Comparison of ENCODE assay signal across 3 cellular contexts in the genomic region with DNA sequence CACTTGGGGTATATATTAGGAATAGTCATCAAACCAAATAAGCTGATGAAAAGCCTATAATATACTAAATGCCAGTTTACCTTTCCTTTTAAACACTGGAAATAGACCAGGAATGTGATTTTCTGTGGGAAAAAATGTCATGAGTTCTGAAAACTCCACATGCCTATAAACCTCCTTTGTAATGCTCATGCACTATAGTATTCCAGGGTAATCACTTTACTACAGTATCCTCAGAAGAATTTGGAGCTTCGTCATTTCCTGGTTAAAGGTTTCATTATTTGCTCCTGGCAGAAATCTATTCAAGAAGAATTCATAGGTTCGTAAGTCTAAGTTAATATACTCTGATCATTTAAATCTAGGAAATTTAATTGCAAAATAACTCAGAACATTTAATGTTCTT.
TF ChIP-seq lines count a peak whose summit lies in the region.

No MANE protein-coding gene starts in this region.

TF ChIP-seq in GM23338, 12 proteins besides CTCF, POLR2A, EP300 and RAD21 (continued from another document and continues in another):
- TF ChIP-seq JUNB (IDR thresholded peaks at IDR 0.05; ENCODE audit: unreplicated experiment): no peak
- TF ChIP-seq, protein P1, sequence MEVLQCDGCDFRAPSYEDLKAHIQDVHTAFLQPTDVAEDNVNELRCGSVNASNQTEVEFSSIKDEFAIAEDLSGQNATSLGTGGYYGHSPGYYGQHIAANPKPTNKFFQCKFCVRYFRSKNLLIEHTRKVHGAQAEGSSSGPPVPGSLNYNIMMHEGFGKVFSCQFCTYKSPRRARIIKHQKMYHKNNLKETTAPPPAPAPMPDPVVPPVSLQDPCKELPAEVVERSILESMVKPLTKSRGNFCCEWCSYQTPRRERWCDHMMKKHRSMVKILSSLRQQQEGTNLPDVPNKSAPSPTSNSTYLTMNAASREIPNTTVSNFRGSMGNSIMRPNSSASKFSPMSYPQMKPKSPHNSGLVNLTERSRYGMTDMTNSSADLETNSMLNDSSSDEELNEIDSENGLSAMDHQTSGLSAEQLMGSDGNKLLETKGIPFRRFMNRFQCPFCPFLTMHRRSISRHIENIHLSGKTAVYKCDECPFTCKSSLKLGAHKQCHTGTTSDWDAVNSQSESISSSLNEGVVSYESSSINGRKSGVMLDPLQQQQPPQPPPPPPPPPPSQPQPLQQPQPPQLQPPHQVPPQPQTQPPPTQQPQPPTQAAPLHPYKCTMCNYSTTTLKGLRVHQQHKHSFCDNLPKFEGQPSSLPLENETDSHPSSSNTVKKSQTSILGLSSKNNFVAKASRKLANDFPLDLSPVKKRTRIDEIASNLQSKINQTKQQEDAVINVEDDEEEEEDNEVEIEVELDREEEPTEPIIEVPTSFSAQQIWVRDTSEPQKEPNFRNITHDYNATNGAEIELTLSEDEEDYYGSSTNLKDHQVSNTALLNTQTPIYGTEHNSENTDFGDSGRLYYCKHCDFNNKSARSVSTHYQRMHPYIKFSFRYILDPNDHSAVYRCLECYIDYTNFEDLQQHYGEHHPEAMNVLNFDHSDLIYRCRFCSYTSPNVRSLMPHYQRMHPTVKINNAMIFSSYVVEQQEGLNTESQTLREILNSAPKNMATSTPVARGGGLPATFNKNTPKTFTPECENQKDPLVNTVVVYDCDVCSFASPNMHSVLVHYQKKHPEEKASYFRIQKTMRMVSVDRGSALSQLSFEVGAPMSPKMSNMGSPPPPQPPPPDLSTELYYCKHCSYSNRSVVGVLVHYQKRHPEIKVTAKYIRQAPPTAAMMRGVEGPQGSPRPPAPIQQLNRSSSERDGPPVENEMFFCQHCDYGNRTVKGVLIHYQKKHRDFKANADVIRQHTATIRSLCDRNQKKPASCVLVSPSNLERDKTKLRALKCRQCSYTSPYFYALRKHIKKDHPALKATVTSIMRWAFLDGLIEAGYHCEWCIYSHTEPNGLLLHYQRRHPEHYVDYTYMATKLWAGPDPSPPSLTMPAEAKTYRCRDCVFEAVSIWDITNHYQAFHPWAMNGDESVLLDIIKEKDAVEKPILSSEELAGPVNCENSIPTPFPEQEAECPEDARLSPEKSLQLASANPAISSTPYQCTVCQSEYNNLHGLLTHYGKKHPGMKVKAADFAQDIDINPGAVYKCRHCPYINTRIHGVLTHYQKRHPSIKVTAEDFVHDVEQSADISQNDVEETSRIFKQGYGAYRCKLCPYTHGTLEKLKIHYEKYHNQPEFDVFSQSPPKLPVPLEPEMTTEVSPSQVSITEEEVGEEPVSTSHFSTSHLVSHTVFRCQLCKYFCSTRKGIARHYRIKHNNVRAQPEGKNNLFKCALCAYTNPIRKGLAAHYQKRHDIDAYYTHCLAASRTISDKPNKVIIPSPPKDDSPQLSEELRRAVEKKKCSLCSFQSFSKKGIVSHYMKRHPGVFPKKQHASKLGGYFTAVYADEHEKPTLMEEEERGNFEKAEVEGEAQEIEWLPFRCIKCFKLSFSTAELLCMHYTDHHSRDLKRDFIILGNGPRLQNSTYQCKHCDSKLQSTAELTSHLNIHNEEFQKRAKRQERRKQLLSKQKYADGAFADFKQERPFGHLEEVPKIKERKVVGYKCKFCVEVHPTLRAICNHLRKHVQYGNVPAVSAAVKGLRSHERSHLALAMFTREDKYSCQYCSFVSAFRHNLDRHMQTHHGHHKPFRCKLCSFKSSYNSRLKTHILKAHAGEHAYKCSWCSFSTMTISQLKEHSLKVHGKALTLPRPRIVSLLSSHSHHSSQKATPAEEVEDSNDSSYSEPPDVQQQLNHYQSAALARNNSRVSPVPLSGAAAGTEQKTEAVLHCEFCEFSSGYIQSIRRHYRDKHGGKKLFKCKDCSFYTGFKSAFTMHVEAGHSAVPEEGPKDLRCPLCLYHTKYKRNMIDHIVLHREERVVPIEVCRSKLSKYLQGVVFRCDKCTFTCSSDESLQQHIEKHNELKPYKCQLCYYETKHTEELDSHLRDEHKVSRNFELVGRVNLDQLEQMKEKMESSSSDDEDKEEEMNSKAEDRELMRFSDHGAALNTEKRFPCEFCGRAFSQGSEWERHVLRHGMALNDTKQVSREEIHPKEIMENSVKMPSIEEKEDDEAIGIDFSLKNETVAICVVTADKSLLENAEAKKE (CRISPR knock-in tag; IDR thresholded peaks at IDR 0.05): no peak
- TF ChIP-seq EZH2 (IDR thresholded peaks at IDR 0.05; ENCODE audit: low read depth, unreplicated experiment): no peak

TF ChIP-seq in WTC11, 78 proteins besides CTCF, POLR2A, EP300 and RAD21 (continued from another document):
- TF ChIP-seq ZNF219 (CRISPR knock-in tag; IDR thresholded peaks at IDR 0.05; ENCODE audit: borderline replicate concordance): no peak
- TF ChIP-seq, protein P2, sequence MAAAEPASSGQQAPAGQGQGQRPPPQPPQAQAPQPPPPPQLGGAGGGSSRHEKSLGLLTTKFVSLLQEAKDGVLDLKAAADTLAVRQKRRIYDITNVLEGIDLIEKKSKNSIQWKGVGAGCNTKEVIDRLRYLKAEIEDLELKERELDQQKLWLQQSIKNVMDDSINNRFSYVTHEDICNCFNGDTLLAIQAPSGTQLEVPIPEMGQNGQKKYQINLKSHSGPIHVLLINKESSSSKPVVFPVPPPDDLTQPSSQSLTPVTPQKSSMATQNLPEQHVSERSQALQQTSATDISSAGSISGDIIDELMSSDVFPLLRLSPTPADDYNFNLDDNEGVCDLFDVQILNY (CRISPR knock-in tag; IDR thresholded peaks at IDR 0.05): no peak
- TF ChIP-seq ZNF138 (CRISPR knock-in tag; conservative IDR thresholded peaks at IDR 0.05): no peak
- TF ChIP-seq, protein P3, sequence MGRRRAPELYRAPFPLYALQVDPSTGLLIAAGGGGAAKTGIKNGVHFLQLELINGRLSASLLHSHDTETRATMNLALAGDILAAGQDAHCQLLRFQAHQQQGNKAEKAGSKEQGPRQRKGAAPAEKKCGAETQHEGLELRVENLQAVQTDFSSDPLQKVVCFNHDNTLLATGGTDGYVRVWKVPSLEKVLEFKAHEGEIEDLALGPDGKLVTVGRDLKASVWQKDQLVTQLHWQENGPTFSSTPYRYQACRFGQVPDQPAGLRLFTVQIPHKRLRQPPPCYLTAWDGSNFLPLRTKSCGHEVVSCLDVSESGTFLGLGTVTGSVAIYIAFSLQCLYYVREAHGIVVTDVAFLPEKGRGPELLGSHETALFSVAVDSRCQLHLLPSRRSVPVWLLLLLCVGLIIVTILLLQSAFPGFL (CRISPR knock-in tag; IDR thresholded peaks at IDR 0.05; ENCODE audit: borderline replicate concordance): no peak
- TF ChIP-seq TEAD4 (CRISPR knock-in tag; IDR thresholded peaks at IDR 0.05): no peak
- no peak for TF ChIP-seq EMX1 (CRISPR knock-in tag; IDR thresholded peaks at IDR 0.05)
- TF ChIP-seq ZNF671 (CRISPR knock-in tag; IDR thresholded peaks at IDR 0.05): no peak
- TF ChIP-seq, protein P4, sequence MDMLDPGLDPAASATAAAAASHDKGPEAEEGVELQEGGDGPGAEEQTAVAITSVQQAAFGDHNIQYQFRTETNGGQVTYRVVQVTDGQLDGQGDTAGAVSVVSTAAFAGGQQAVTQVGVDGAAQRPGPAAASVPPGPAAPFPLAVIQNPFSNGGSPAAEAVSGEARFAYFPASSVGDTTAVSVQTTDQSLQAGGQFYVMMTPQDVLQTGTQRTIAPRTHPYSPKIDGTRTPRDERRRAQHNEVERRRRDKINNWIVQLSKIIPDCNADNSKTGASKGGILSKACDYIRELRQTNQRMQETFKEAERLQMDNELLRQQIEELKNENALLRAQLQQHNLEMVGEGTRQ (CRISPR knock-in tag; IDR thresholded peaks at IDR 0.05): no peak
- no peak for TF ChIP-seq MYBL2 (CRISPR knock-in tag; IDR thresholded peaks at IDR 0.05)
- TF ChIP-seq, protein P5, sequence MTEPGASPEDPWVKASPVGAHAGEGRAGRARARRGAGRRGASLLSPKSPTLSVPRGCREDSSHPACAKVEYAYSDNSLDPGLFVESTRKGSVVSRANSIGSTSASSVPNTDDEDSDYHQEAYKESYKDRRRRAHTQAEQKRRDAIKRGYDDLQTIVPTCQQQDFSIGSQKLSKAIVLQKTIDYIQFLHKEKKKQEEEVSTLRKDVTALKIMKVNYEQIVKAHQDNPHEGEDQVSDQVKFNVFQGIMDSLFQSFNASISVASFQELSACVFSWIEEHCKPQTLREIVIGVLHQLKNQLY (CRISPR knock-in tag; IDR thresholded peaks at IDR 0.05): no peak
- no peak for TF ChIP-seq ZNF263 (CRISPR knock-in tag; IDR thresholded peaks at IDR 0.05; ENCODE audit: low read depth)
- no peak for TF ChIP-seq ZNF317 (CRISPR knock-in tag; IDR thresholded peaks at IDR 0.05; ENCODE audit: borderline replicate concordance, low read depth)
- TF ChIP-seq, protein P6, sequence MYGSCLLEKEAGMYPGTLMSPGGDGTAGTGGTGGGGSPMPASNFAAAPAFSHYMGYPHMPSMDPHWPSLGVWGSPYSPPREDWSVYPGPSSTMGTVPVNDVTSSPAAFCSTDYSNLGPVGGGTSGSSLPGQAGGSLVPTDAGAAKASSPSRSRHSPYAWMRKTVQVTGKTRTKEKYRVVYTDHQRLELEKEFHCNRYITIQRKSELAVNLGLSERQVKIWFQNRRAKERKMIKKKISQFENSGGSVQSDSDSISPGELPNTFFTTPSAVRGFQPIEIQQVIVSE (CRISPR knock-in tag; IDR thresholded peaks at IDR 0.05; ENCODE audit: borderline replicate concordance): no peak

TF ChIP-seq in H1, 55 proteins besides CTCF, POLR2A, EP300 and RAD21 (continued from another document):
- TF ChIP-seq TEAD4 (IDR thresholded peaks at IDR 0.05; ENCODE audit: low read depth, low read length) (0 out of 2 replicates have a peak, but pooled peaks have one; percentile 20), SP2 (IDR thresholded peaks at IDR 0.05; ENCODE audit: low read length) (no peak)
